In the genomic region with DNA sequence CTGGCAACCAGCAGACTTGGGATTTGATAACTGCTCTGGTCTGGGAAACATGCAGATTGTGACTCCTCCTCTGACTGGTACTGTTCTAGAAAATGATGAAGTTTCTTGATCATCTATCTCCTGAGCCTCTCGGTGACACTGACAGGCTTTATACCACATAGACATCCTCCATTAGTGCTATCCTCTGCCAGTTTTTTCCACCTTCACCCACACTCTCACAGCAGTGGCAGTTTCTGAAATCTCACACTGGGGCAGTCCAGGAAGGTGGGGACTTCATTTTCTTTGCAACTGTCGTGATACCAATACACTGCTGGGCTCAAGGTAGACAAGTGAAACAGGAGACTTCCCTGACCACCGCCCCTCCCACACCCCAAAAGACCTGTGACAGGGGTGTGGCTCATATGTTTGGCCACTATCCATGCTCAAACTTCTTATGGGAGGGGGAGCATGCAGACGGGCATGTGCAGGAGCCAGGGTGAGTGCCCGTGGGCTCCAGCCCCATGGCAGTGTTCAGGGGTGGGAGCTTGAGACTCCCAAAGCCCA, we compare ENCODE assay signal across 1 cellular context.
TF ChIP-seq lines count a peak whose summit lies in the region.

No MANE protein-coding gene starts in this region.

TF ChIP-seq in IMR-90, 13 proteins besides CTCF, POLR2A, EP300 and RAD21:
- TF ChIP-seq, protein P1, sequence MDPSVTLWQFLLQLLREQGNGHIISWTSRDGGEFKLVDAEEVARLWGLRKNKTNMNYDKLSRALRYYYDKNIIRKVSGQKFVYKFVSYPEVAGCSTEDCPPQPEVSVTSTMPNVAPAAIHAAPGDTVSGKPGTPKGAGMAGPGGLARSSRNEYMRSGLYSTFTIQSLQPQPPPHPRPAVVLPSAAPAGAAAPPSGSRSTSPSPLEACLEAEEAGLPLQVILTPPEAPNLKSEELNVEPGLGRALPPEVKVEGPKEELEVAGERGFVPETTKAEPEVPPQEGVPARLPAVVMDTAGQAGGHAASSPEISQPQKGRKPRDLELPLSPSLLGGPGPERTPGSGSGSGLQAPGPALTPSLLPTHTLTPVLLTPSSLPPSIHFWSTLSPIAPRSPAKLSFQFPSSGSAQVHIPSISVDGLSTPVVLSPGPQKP (IDR thresholded peaks at IDR 0.05; ENCODE audit: borderline replicate concordance, low read depth, low read length), result no peak
- TF ChIP-seq SMC3 (IDR thresholded peaks at IDR 0.05; ENCODE audit: low read depth, low read length) (no peak), BHLHE40 (IDR thresholded peaks at IDR 0.05; ENCODE audit: low read depth, low read length) (no peak), MAZ (IDR thresholded peaks at IDR 0.05; ENCODE audit: borderline replicate concordance, low read depth, low read length) (no peak), CHD1 (IDR thresholded peaks at IDR 0.05; ENCODE audit: low read depth, low read length) (no peak), MAFK (IDR thresholded peaks at IDR 0.05; ENCODE audit: low read depth, low read length) (no peak), RFX5 (IDR thresholded peaks at IDR 0.05; ENCODE audit: low read depth, low read length) (no peak), MXI1 (IDR thresholded peaks at IDR 0.05; ENCODE audit: borderline replicate concordance, low read depth, low read length) (no peak), CEBPB (IDR thresholded peaks at IDR 0.05; ENCODE audit: low read depth, low read length) (no peak), NFE2L2 (IDR thresholded peaks at IDR 0.05; ENCODE audit: low read depth, low read length) (no peak), RCOR1 (IDR thresholded peaks at IDR 0.05; ENCODE audit: insufficient replicate concordance, low read length) (no peak)
- TF ChIP-seq, protein P2, sequence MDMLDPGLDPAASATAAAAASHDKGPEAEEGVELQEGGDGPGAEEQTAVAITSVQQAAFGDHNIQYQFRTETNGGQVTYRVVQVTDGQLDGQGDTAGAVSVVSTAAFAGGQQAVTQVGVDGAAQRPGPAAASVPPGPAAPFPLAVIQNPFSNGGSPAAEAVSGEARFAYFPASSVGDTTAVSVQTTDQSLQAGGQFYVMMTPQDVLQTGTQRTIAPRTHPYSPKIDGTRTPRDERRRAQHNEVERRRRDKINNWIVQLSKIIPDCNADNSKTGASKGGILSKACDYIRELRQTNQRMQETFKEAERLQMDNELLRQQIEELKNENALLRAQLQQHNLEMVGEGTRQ (IDR thresholded peaks at IDR 0.05; ENCODE audit: low read depth, low read length), result no peak
